Comparison of ENCODE assay signal across 21 cellular contexts in the genomic region with DNA sequence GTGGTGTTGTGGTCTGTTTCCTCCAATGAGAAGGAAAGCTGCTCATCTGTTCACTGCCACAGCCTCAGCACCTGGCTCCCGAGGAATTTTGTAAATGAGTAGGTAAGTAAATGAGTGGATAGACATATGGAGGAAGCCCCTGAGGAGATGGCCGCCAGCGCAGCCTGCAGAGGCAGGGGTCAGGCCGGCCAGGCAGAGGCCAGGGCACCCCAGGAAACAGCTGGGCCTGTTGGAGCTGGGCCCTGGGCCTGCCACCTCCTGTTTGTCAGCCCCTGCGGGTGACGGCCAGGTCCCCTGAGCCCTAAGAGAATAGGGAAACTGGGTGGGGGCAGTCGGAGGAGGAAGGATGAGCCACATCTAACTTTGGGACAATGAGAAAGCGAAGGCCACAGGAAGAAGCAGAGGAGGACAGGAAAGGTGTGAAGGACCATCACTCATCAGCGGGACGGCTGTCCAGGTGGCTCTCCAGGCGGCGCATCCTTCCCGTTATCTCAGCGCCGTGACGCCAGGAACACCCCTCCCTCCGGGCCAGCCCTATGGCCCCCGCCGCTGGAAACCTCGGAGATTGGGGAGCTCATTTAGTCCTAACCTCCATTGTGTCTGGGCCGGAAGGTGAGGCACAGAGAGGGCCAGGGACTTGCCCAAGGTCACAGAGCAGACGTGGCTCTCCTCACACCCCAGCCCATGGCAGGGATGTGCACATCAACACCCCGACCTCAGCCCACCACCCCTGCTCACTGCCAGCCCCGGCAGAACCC.
"Had no signal": no experiment of that assay in that cellular context is flagged by ENCODE, and none has a peak within 500 bp of the region (broad histone marks: within the 10 kb centered on the region; RNA-seq: fewer than 3 reads in every experiment).

No MANE protein-coding gene starts in this region.

- ATAC-seq: activated CD4-positive, alpha-beta T cell treated with anti-CD3 and anti-CD28 coated beads for 36 hours; activated CD8-positive, alpha-beta memory T cell treated with anti-CD3 and anti-CD28 coated beads, Interleukin-2, amount 10 ng/mL, durations not matched to agents 7 days and 5 days; activated CD8-positive, alpha-beta T cell treated with anti-CD3 and anti-CD28 coated beads, Interleukin-2, amount 10 ng/mL, durations not matched to agents 7 days and 5 days; activated naive CD8-positive, alpha-beta T cell treated with anti-CD3 and anti-CD28 coated beads, Interleukin-2, amount 50 U/mL, for 24 hours; effector memory CD8-positive, alpha-beta T cell; heart left ventricle; naive thymus-derived CD8-positive, alpha-beta T cell; stimulated activated naive B cell treated with anti-CD40 and anti-IgM and Interleukin-4, amounts not matched to agents 10 μg/mL and 1 μg/mL and 100 μg/mL, for 72 hours had no signal

- DNase-seq: activated CD4-positive, alpha-beta T cell treated with anti-CD3 and anti-CD28 coated beads for 36 hours; activated CD4-positive, CD25-positive, alpha-beta regulatory T cell; activated CD8-positive, alpha-beta memory T cell treated with anti-CD3 and anti-CD28 coated beads, Interleukin-2, amount 10 ng/mL, durations not matched to agents 7 days and 5 days; activated CD8-positive, alpha-beta T cell treated with anti-CD3 and anti-CD28 coated beads, Interleukin-2, amount 10 ng/mL, durations not matched to agents 7 days and 5 days; activated naive CD8-positive, alpha-beta T cell treated with anti-CD3 and anti-CD28 coated beads, Interleukin-2, amount 50 U/mL, for 24 hours; activated T-cell treated with anti-CD3 and anti-CD28 coated beads, Interleukin-2, amount 50 U/mL, for 48 hours; dorsolateral prefrontal cortex; effector memory CD8-positive, alpha-beta T cell; mammary epithelial cell; stimulated activated CD4-positive, alpha-beta T cell treated with anti-CD3 and anti-CD28 coated beads, Interleukin-15, amount 100 ng/mL, for 24 hours; stimulated activated CD4-positive, alpha-beta T cell treated with anti-CD3 and anti-CD28 coated beads, Interleukin-2, amount 100 ng/mL, for 24 hours; stimulated activated naive B cell treated with anti-CD40 and anti-IgM and Interleukin-4, amounts not matched to agents 10 μg/mL and 1 μg/mL and 100 μg/mL, for 72 hours; stomach; T-helper 1 cell; transverse colon had no signal

- H3K9me3 Mint-ChIP-seq: activated naive CD4-positive, alpha-beta T cell treated with anti-CD3 and anti-CD28 coated beads, Interleukin-2, amount 50 U/mL, for 24 hours; activated naive CD8-positive, alpha-beta T cell treated with anti-CD3 and anti-CD28 coated beads, Interleukin-2, amount 50 U/mL, for 24 hours; activated T-helper 2 cell treated with anti-CD3 and anti-CD28 coated beads, Interferon-gamma antibody, Interleukin-2, Interleukin-4, amounts not matched to agents 10 μg/mL and 5 μg/mL and 100 μg/mL, durations not matched to agents 14 hours and 24 hours and 36 hours; effector memory CD8-positive, alpha-beta T cell; naive thymus-derived CD8-positive, alpha-beta T cell; stimulated activated naive B cell treated with anti-CD40 and anti-IgM and Interleukin-4, amounts not matched to agents 10 μg/mL and 1 μg/mL and 100 μg/mL, for 72 hours; T-helper 2 cell treated with Interferon-gamma antibody and Interleukin-4, amounts not matched to agents 5 μg/mL and 100 μg/mL, for 36 hours had no signal

- H3K4me3 Mint-ChIP-seq: activated CD4-positive, alpha-beta T cell treated with anti-CD3 and anti-CD28 coated beads for 36 hours; activated CD8-positive, alpha-beta memory T cell treated with anti-CD3 and anti-CD28 coated beads, Interleukin-2, amount 10 ng/mL, durations not matched to agents 7 days and 5 days; activated CD8-positive, alpha-beta T cell treated with anti-CD3 and anti-CD28 coated beads, Interleukin-2, amount 10 ng/mL, durations not matched to agents 7 days and 5 days; activated naive CD4-positive, alpha-beta T cell treated with anti-CD3 and anti-CD28 coated beads, Interleukin-2, amount 50 U/mL, for 24 hours; activated naive CD8-positive, alpha-beta T cell treated with anti-CD3 and anti-CD28 coated beads, Interleukin-2, amount 50 U/mL, for 24 hours; effector memory CD8-positive, alpha-beta T cell; naive thymus-derived CD8-positive, alpha-beta T cell; stimulated activated naive B cell treated with anti-CD40 and anti-IgM and Interleukin-4, amounts not matched to agents 10 μg/mL and 1 μg/mL and 100 μg/mL, for 72 hours; T-helper 2 cell treated with Interferon-gamma antibody and Interleukin-4, amounts not matched to agents 5 μg/mL and 100 μg/mL, for 36 hours had no signal

- H3K27me3 ChIP-seq: dorsolateral prefrontal cortex, heart left ventricle, transverse colon had no signal

- H3K9me3 ChIP-seq: heart left ventricle, stomach, transverse colon had no signal

- H3K36me3 ChIP-seq: heart left ventricle, stomach, transverse colon had no signal

- H3K27ac Mint-ChIP-seq: activated CD4-positive, alpha-beta T cell treated with anti-CD3 and anti-CD28 coated beads for 36 hours; activated CD8-positive, alpha-beta memory T cell treated with anti-CD3 and anti-CD28 coated beads, Interleukin-2, amount 10 ng/mL, durations not matched to agents 7 days and 5 days; activated CD8-positive, alpha-beta T cell treated with anti-CD3 and anti-CD28 coated beads, Interleukin-2, amount 10 ng/mL, durations not matched to agents 7 days and 5 days; activated naive CD4-positive, alpha-beta T cell treated with anti-CD3 and anti-CD28 coated beads, Interleukin-2, amount 50 U/mL, for 24 hours; activated naive CD8-positive, alpha-beta T cell treated with anti-CD3 and anti-CD28 coated beads, Interleukin-2, amount 50 U/mL, for 24 hours; activated T-helper 2 cell treated with anti-CD3 and anti-CD28 coated beads, Interferon-gamma antibody, Interleukin-2, Interleukin-4, amounts not matched to agents 10 μg/mL and 5 μg/mL and 100 μg/mL, durations not matched to agents 14 hours and 24 hours and 36 hours; effector memory CD8-positive, alpha-beta T cell; stimulated activated naive B cell treated with anti-CD40 and anti-IgM and Interleukin-4, amounts not matched to agents 10 μg/mL and 1 μg/mL and 100 μg/mL, for 72 hours; T-helper 2 cell treated with Interferon-gamma antibody and Interleukin-4, amounts not matched to agents 5 μg/mL and 100 μg/mL, for 36 hours had no signal

- H3K4me2 ChIP-seq: smooth muscle cell had no signal

- H3K4me1 Mint-ChIP-seq: activated CD4-positive, alpha-beta T cell treated with anti-CD3 and anti-CD28 coated beads for 36 hours; activated CD8-positive, alpha-beta memory T cell treated with anti-CD3 and anti-CD28 coated beads, Interleukin-2, amount 10 ng/mL, durations not matched to agents 7 days and 5 days; activated naive CD4-positive, alpha-beta T cell treated with anti-CD3 and anti-CD28 coated beads, Interleukin-2, amount 50 U/mL, for 24 hours; activated naive CD8-positive, alpha-beta T cell treated with anti-CD3 and anti-CD28 coated beads, Interleukin-2, amount 50 U/mL, for 24 hours; stimulated activated naive B cell treated with anti-CD40 and anti-IgM and Interleukin-4, amounts not matched to agents 10 μg/mL and 1 μg/mL and 100 μg/mL, for 72 hours had no signal

- H3K27ac ChIP-seq: transverse colon had no signal

- H3K27me3 Mint-ChIP-seq: activated CD4-positive, alpha-beta T cell treated with anti-CD3 and anti-CD28 coated beads for 36 hours; activated CD8-positive, alpha-beta memory T cell treated with anti-CD3 and anti-CD28 coated beads, Interleukin-2, amount 10 ng/mL, durations not matched to agents 7 days and 5 days; activated naive CD4-positive, alpha-beta T cell treated with anti-CD3 and anti-CD28 coated beads, Interleukin-2, amount 50 U/mL, for 24 hours; activated naive CD8-positive, alpha-beta T cell treated with anti-CD3 and anti-CD28 coated beads, Interleukin-2, amount 50 U/mL, for 24 hours had no signal

- H3K4me1 ChIP-seq: transverse colon had no signal

- H3K4me3 ChIP-seq: dorsolateral prefrontal cortex, heart left ventricle, smooth muscle cell, stomach, transverse colon had no signal

- H3K36me3 Mint-ChIP-seq: activated CD8-positive, alpha-beta memory T cell treated with anti-CD3 and anti-CD28 coated beads, Interleukin-2, amount 10 ng/mL, durations not matched to agents 7 days and 5 days; activated naive CD4-positive, alpha-beta T cell treated with anti-CD3 and anti-CD28 coated beads, Interleukin-2, amount 50 U/mL, for 24 hours; naive thymus-derived CD8-positive, alpha-beta T cell; stimulated activated naive B cell treated with anti-CD40 and anti-IgM and Interleukin-4, amounts not matched to agents 10 μg/mL and 1 μg/mL and 100 μg/mL, for 72 hours had no signal
